Comparison of ENCODE assay signal across 19 cellular contexts in the genomic region with DNA sequence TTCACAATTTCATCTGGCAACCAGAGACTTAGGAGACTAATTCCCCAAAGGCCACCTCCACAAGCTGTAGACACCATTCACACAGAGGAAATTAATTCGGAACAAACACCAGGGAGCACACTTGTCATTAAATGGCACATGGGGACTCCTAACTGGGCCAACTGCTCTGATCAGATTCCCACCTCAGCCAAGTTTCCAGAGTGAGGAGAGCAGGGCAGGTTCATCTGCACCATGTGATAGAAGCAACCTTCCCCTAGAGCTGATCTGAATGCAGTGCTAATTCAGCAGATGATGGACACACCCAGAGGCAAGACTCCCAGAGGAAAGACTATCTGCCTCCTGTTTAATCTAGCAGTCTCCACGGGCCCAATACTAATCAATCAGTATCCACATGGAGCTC.
"Had no signal": no experiment of that assay in that cellular context is flagged by ENCODE, and none has a peak within 500 bp of the region (broad histone marks: within the 10 kb centered on the region; RNA-seq: fewer than 3 reads in every experiment).

No MANE protein-coding gene starts in this region.

- H3K27me3 Mint-ChIP-seq: activated naive CD8-positive, alpha-beta T cell treated with anti-CD3 and anti-CD28 coated beads for 36 hours; brain had no signal

- H3K27ac Mint-ChIP-seq: activated naive CD8-positive, alpha-beta T cell treated with anti-CD3 and anti-CD28 coated beads for 36 hours; brain; endodermal cell; nephron progenitor cell had no signal

- ATAC-seq: left ventricle myocardium superior; mucosa of descending colon; stimulated activated naive CD8-positive, alpha-beta T cell treated with anti-CD3 and anti-CD28 coated beads, Interleukin-15, Interleukin-2, amounts not matched to agents 100 U/mL and 50 U/mL, for 24 hours had no signal

- H3K4me1 Mint-ChIP-seq: brain, nephron progenitor cell had no signal

- H3K4me3 Mint-ChIP-seq: activated naive CD8-positive, alpha-beta T cell treated with anti-CD3 and anti-CD28 coated beads for 36 hours; brain; endodermal cell; nephron progenitor cell had no signal

- H3K36me3 Mint-ChIP-seq: brain had no signal

- DNase-seq: activated CD4-positive, alpha-beta T cell treated with anti-CD3 and anti-CD28 coated beads for 4 hours; activated CD4-positive, alpha-beta T cell treated with anti-CD3 and anti-CD28 coated beads, Interleukin-2, amount 50 U/mL, for 4 hours; activated effector memory CD4-positive, alpha-beta T cell treated with Interleukin-2 at 50 U/mL for 16 hours; activated naive CD4-positive, alpha-beta T cell treated with Interleukin-2 at 50 U/mL for 16 hours; activated naive CD8-positive, alpha-beta T cell treated with anti-CD3 and anti-CD28 coated beads for 36 hours; activated T-cell treated with anti-CD3 and anti-CD28 coated beads for 4 hours; endodermal cell; esophagus squamous epithelium; glutamatergic neuron; islet precursor cell; left ventricle myocardium superior; mucosa of descending colon; nephron progenitor cell; right lobe of liver; stimulated activated CD4-positive, alpha-beta T cell treated with anti-CD3 and anti-CD28 coated beads, Interleukin-2, amount 100 ng/mL, for 48 hours; stimulated activated naive CD8-positive, alpha-beta T cell treated with anti-CD3 and anti-CD28 coated beads, Interleukin-15, Interleukin-2, amounts not matched to agents 100 U/mL and 50 U/mL, for 24 hours; testis; transverse colon had no signal
